In the genomic region with DNA sequence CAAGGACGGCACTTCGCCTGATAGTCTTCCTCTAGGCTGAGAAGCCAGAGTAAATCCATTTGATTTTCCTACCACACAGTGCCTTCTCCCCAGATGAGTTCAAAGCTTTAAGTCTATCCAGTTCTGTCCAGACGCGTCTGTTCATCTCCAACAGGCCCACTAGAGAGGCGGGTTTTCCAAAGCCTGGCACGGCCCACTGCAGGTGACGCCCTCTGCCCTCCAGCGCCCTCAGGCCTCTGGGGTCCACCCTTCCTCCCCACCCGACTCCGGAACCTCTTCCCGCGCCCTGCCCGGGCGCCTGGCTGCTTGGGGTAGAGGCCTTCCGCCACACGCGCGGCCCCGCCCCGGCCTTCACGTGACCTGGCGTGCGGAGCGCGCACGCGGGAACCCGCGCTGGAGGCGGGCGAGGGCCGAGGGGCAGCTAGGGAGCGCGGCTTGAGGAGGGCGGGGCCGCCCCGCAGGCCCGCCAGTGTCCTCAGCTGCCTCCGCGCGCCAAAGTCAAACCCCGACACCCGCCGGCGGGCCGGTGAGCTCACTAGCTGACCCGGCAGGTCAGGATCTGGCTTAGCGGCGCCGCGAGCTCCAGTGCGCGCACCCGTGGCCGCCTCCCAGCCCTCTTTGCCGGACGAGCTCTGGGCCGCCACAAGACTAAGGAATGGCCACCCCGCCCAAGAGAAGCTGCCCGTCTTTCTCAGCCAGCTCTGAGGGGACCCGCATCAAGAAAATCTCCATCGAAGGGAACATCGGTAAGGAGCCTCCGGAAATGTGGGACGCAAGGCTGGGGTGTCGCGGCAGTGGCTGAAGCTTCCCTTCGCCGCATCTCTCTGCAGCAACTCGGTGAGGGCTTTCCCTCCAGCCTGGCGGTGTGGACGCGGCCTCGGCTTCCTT, we compare ENCODE assay signal across 1 cellular context.
TF ChIP-seq lines count a peak whose summit lies in the region.

DCK (plus strand) TSS at position 469 of the 888 bp plus-strand sequence; CDS start at position 656, 187 bp downstream.

TF ChIP-seq in GM23338, 12 proteins besides CTCF, POLR2A, EP300 and RAD21 (continued from another document):
- TF ChIP-seq EZH2phosphoT487 (IDR thresholded peaks at IDR 0.05; ENCODE audit: unreplicated experiment) (no peak), NANOG (IDR thresholded peaks at IDR 0.05; ENCODE audit: borderline replicate concordance) (no peak), ZNF114 (CRISPR knock-in tag; IDR thresholded peaks at IDR 0.05) (no peak), ZNF331 (CRISPR knock-in tag; IDR thresholded peaks at IDR 0.05; ENCODE audit: low read depth) (no peak)
TF ChIP-seq in GM23338: peak in this region for 1.
